In the genomic region with DNA sequence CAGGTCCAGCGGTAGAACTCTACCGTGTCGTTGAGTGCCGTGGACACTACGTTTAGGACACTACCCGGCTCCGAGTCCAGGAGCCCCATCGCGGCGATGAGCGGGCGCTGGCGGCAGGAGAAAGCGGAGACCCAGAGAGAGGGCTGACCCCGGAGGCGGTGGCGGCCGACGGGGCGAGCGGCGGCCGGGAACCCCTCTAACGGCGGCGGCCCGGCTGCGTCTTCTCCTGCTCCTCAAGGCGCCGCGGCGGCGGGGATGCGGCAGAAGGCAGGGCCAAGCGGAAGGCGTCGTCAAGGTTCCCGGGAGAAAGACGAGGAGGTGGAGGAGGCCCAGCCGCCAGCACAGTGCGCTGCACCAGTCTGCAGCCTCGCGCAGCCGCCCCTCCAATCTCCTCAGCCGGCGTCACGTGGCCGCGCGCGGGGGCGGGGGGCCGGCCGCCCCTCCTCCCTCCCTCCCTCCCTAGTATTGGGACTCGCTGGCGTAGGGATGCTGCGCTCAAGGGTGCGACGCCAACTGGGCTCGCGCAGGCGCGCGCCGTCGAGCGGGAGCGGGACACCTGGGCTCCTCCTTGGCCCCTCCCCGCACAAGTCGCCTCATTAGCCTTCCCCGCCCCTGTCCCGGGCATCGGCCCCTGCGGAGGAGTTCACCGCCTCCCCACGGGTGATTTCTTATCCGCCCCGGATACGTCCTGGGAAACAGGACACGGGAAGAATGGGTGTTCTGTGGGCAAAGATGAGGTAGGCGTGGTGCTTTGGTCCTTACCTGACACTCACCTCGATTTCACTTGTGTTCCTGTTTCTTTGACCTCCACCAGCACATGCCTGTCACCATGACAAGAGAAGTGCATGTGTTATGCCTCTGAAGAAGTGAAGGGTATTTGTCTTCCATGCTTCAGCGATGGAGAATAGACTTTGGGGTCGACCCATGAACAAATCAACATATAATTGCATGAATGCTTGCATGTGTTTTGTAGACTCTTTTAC, we compare ENCODE assay signal across 8 cellular contexts. TPM values are rescaled to one million over a fixed set of nuclear protein-coding genes. Genes with fewer than 3 reads are reported as not detected.
DNase-seq lines count a peak whose midpoint lies in the region; ATAC-seq and TF ChIP-seq lines count a peak whose summit lies in the region.

A gene (minus strand): TSS at position 363 of the 983 bp plus-strand sequence. CDS start 274 bp downstream, at position 89.

- H3K27ac Mint-ChIP-seq in activated naive CD8-positive, alpha-beta T cell: peak within 1 kb of the TSS; percentile 1
- peak within 1 kb of the TSS; percentile 91 for H3K27ac Mint-ChIP-seq in glutamatergic neuron (ENCODE audit: unreplicated experiment)

- H3K9me3 Mint-ChIP-seq in activated naive CD8-positive, alpha-beta T cell (ENCODE audit: low read depth): no peaks in the 10 kb centered on the region
- H3K9me3 Mint-ChIP-seq in glutamatergic neuron (ENCODE audit: unreplicated experiment): peaks cover 3% of the 10 kb centered on the region

- in situ Hi-C loops in ACHN (cut with HindIII; ENCODE audit: low pct_ligation_motif_present, low pct_unique_long_range_greater_than_20kb, low sequenced_read_pairs): no loop called here

- H4K20me1 ChIP-seq in osteoblast (ENCODE audit: insufficient read depth, low read length): no peaks in the 10 kb centered on the region

- ATAC-seq in GM19351 (IDR thresholded peaks at IDR 0.05; ENCODE audit: unreplicated experiment): peak; percentile 37

- peak within 1 kb of the TSS; percentile 57 for H3K9ac ChIP-seq in HUES6 (ENCODE audit: low read length)

- TF ChIP-seq CTCF in glutamatergic neuron (IDR thresholded peaks at IDR 0.05; ENCODE audit: partially characterized antibody, unreplicated experiment) (no peak), osteoblast (IDR thresholded peaks at IDR 0.05; ENCODE audit: extremely low read depth, low read depth, low read length) (no peak), tibial artery (IDR thresholded peaks at IDR 0.05) (no peak)

- H3K27me3 ChIP-seq in HUES6 (ENCODE audit: control insufficient read depth, insufficient read depth, low read length): peaks cover 8% of the 10 kb centered on the region
- H3K27me3 ChIP-seq in osteoblast (ENCODE audit: insufficient read depth, low read length): peaks cover 9% of the 10 kb centered on the region
- no peaks in the 10 kb centered on the region for H3K27me3 ChIP-seq in tibial artery

- peak within 1 kb of the TSS; percentile 92 for H2AFZ ChIP-seq in osteoblast (ENCODE audit: low read length)

- H3K36me3 Mint-ChIP-seq in activated naive CD8-positive, alpha-beta T cell: no peaks in the 10 kb centered on the region
- H3K36me3 Mint-ChIP-seq in glutamatergic neuron (ENCODE audit: unreplicated experiment): no peaks in the 10 kb centered on the region

- DNase-seq in ACHN (peak; percentile 58), SHP77 (lab: John Stamatoyannopoulos, UW) (peak; percentile 83), glutamatergic neuron (peak; percentile 93), osteoblast (ENCODE audit: insufficient read length, low spot score, missing footprints) (peak; percentile 91), tibial artery (peak; percentile 49 to 82)

- intact Hi-C loops in tibial artery (cut with DNase I; ENCODE audit: low total_unique reads): loop anchor here (5.0 to 10.0 kb wide), 2 partner anchors 55 to 137 kb away; a partner anchor contains a TSS

- H3K4me2 ChIP-seq in osteoblast (ENCODE audit: insufficient read depth, low read length): peak within 1 kb of the TSS; percentile 92

- H3K4me3 ChIP-seq in HUES6 (ENCODE audit: low read depth, low read length) (peak within 1 kb of the TSS; percentile 94), osteoblast (ENCODE audit: insufficient read depth, low read length) (peak within 1 kb of the TSS; percentile 86), tibial artery (peak within 1 kb of the TSS; percentile 83 to 93)

- H3K27ac ChIP-seq in HUES6 (ENCODE audit: low read depth, low read length) (no peak within 1 kb of the TSS), osteoblast (ENCODE audit: low read depth, low read length) (no peak within 1 kb of the TSS), tibial artery (peak within 1 kb of the TSS; percentile 72 to 75)

- H3K9me3 ChIP-seq in HUES6 (ENCODE audit: control insufficient read depth, insufficient read depth, low read depth, low read length) (no peaks in the 10 kb centered on the region), osteoblast (ENCODE audit: low read depth, low read length) (no peaks in the 10 kb centered on the region), tibial artery (no peaks in the 10 kb centered on the region)

- H3K4me1 ChIP-seq in HUES6 (ENCODE audit: control insufficient read depth, insufficient read depth, low read length) (peaks cover 37% of the 10 kb centered on the region), osteoblast (ENCODE audit: insufficient read depth, low read length) (peaks cover 10% of the 10 kb centered on the region), tibial artery (peaks cover 0 to 22% (median 6%) of the 10 kb centered on the region in 4 donors)

- peaks cover 21% of the 10 kb centered on the region for H3K4me1 Mint-ChIP-seq in activated naive CD8-positive, alpha-beta T cell (ENCODE audit: low read depth)
- H3K4me1 Mint-ChIP-seq in glutamatergic neuron (ENCODE audit: low read depth, unreplicated experiment): peaks cover 19% of the 10 kb centered on the region

- peaks cover 28% of the 10 kb centered on the region for H3K79me2 ChIP-seq in osteoblast (ENCODE audit: insufficient read depth, low read length)

- H3K4me3 Mint-ChIP-seq in activated naive CD8-positive, alpha-beta T cell: peak within 1 kb of the TSS; percentile 88
- H3K4me3 Mint-ChIP-seq in glutamatergic neuron (ENCODE audit: unreplicated experiment): peak within 1 kb of the TSS; percentile 97

- H3K27me3 Mint-ChIP-seq in activated naive CD8-positive, alpha-beta T cell: peaks cover 23% of the 10 kb centered on the region
- peaks cover 5% of the 10 kb centered on the region for H3K27me3 Mint-ChIP-seq in glutamatergic neuron (ENCODE audit: unreplicated experiment)

- H3K36me3 ChIP-seq in HUES6 (ENCODE audit: control insufficient read depth, insufficient read depth, low read length): no peaks in the 10 kb centered on the region
- H3K36me3 ChIP-seq in osteoblast (ENCODE audit: insufficient read depth, low read length): no peaks in the 10 kb centered on the region
- H3K36me3 ChIP-seq in tibial artery: no peaks in the 10 kb centered on the region

RNA-seq across cellular contexts. Expression of the gene that starts here (rescaled TPM):
- total RNA-seq in glutamatergic neuron (ENCODE audit: unreplicated experiment) (37.2 TPM), osteoblast (6.8 and 7.6 TPM in 2 replicates)

Comparison
In these comparisons a context has a peak if more than half of its experiments do, and no peak if none do; other contexts are left out.
1. H3K27ac ChIP-seq: peak in tibial artery (2 of 2); none in HUES6 (single experiment) and osteoblast (single experiment).
2. Peak in every context shown above with its lines, with median percentiles within 50 percentile points of each other: DNase-seq and H3K4me3 ChIP-seq.